26 cellular contexts compared by ENCODE assay signal in genomic region chr7:132573237-132573636, GRCh38. TPM values are rescaled to one million over a fixed set of nuclear protein-coding genes. Genes with fewer than 3 reads are reported as not detected.
A peak's percentile ranks its signal among the peaks of the same experiment; 100 is the strongest.
DNase-seq lines count a peak whose midpoint lies in the region; ATAC-seq and TF ChIP-seq lines count a peak whose summit lies in the region.
"Had no signal": no experiment of that assay in that cellular context is flagged by ENCODE, and none has a peak within 500 bp of the region (broad histone marks: within the 10 kb centered on the region; RNA-seq: fewer than 3 reads in every experiment).

No MANE protein-coding gene starts in this region.

- POLR2A ChIA-PET in WTC11 (lab: Charles Lee): no interaction called here

- no peaks in the 10 kb centered on the region for H3K9me3 Mint-ChIP-seq in WTC11
- H3K9me3 Mint-ChIP-seq in glutamatergic neuron (ENCODE audit: unreplicated experiment): peaks cover 6% of the 10 kb centered on the region
- no peaks in the 10 kb centered on the region for H3K9me3 Mint-ChIP-seq in nephron progenitor cell
- no peaks in the 10 kb centered on the region for H3K9me3 Mint-ChIP-seq in activated T-cell treated with anti-CD3 and anti-CD28 coated beads, Interleukin-2, amount 50 U/mL, for 4 hours
- H3K9me3 Mint-ChIP-seq: activated CD4-positive, alpha-beta memory T cell treated with anti-CD3 and anti-CD28 coated beads for 36 hours had no signal

- H3K9me3 ChIP-seq in HUES48 (ENCODE audit: control insufficient read depth, insufficient read depth, low read length): no peaks in the 10 kb centered on the region
- H3K9me3 ChIP-seq: BLaER1 treated with 17β-estradiol and CSF1 and Interleukin-3, amounts not matched to agents 10 nM and 100 nM; esophagus squamous epithelium; right lobe of liver had no signal

- H3K4me3 ChIP-seq in HUES48 (ENCODE audit: low read depth, low read length): peak overlapping the region; percentile 39; the same call in 1 of the 2 replicates
- H3K4me3 ChIP-seq: BLaER1 treated with 17β-estradiol and CSF1 and Interleukin-3, amounts not matched to agents 10 nM and 100 nM; hepatocyte; right lobe of liver had no signal

- H3K36me3 Mint-ChIP-seq in WTC11: no peaks in the 10 kb centered on the region
- H3K36me3 Mint-ChIP-seq in glutamatergic neuron (ENCODE audit: unreplicated experiment): no peaks in the 10 kb centered on the region
- no peaks in the 10 kb centered on the region for H3K36me3 Mint-ChIP-seq in nephron progenitor cell (ENCODE audit: low read depth)
- H3K36me3 Mint-ChIP-seq in activated T-cell treated with anti-CD3 and anti-CD28 coated beads, Interleukin-2, amount 50 U/mL, for 4 hours (ENCODE audit: insufficient read depth): no peaks in the 10 kb centered on the region
- H3K36me3 Mint-ChIP-seq: activated CD4-positive, alpha-beta memory T cell treated with anti-CD3 and anti-CD28 coated beads for 36 hours had no signal

- CTCF ChIA-PET in WTC11 (lab: Charles Lee): interaction anchor here (1.1 to 3.2 kb wide), 4 partner anchors 7 to 255 kb away, joined by 6 to 9 read pairs (median 6); no protein-coding TSS in a partner anchor

- no peak overlapping the region for H3K27ac ChIP-seq in HUES48 (ENCODE audit: low read depth, low read length)
- H3K27ac ChIP-seq: BLaER1 treated with 17β-estradiol and CSF1 and Interleukin-3, amounts not matched to agents 10 nM and 100 nM; esophagus squamous epithelium; hepatocyte; right lobe of liver had no signal

- H3K4me1 Mint-ChIP-seq in WTC11: peaks cover 53% of the 10 kb centered on the region
- peaks cover 18% of the 10 kb centered on the region for H3K4me1 Mint-ChIP-seq in glutamatergic neuron (ENCODE audit: low read depth, unreplicated experiment)
- H3K4me1 Mint-ChIP-seq in nephron progenitor cell: peaks cover 32% of the 10 kb centered on the region
- peaks cover 23% of the 10 kb centered on the region for H3K4me1 Mint-ChIP-seq in activated T-cell treated with anti-CD3 and anti-CD28 coated beads, Interleukin-2, amount 50 U/mL, for 4 hours (ENCODE audit: low read depth)

- ATAC-seq in WTC11: no peak
- no peak for ATAC-seq in activated T-cell treated with anti-CD3 and anti-CD28 coated beads, Interleukin-2, amount 50 U/mL, for 4 hours
- ATAC-seq: right lobe of liver had no signal

- H3K27ac Mint-ChIP-seq in WTC11: no peak overlapping the region
- H3K27ac Mint-ChIP-seq in glutamatergic neuron (ENCODE audit: unreplicated experiment): no peak overlapping the region
- no peak overlapping the region for H3K27ac Mint-ChIP-seq in nephron progenitor cell
- H3K27ac Mint-ChIP-seq: activated CD4-positive, alpha-beta memory T cell treated with anti-CD3 and anti-CD28 coated beads for 36 hours; progenitor cell of endocrine pancreas had no signal

- H3K27me3 Mint-ChIP-seq in WTC11 (ENCODE audit: low read depth): peaks cover 77% of the 10 kb centered on the region
- H3K27me3 Mint-ChIP-seq in glutamatergic neuron (ENCODE audit: unreplicated experiment): peaks cover 27% of the 10 kb centered on the region
- peaks cover 91% of the 10 kb centered on the region for H3K27me3 Mint-ChIP-seq in nephron progenitor cell (ENCODE audit: low read depth, poor library complexity)
- peaks cover 71% of the 10 kb centered on the region for H3K27me3 Mint-ChIP-seq in activated T-cell treated with anti-CD3 and anti-CD28 coated beads, Interleukin-2, amount 50 U/mL, for 4 hours (ENCODE audit: low read depth)

- no peak for DNase-seq in WTC11 (ENCODE audit: low spot score)
- DNase-seq in glutamatergic neuron: no peak
- DNase-seq in nephron progenitor cell: no peak
- no peak for DNase-seq in activated T-cell treated with anti-CD3 and anti-CD28 coated beads for 4 hours
- no peak for DNase-seq in DMS 273 (lab: John Stamatoyannopoulos, UW; ENCODE audit: unreplicated experiment)
- DNase-seq in activated T-cell treated with anti-CD3 and anti-CD28 coated beads, Interleukin-2, amount 50 U/mL, for 4 hours: no peak
- DNase-seq: activated CD4-positive, alpha-beta memory T cell treated with anti-CD3 and anti-CD28 coated beads for 36 hours; activated effector memory CD4-positive, alpha-beta T cell treated with anti-CD3 and anti-CD28 coated beads, Interleukin-2, amount 50 U/mL, for 16 hours; DND-41; esophagus squamous epithelium; islet precursor cell; KG1; midbrain; MM.1S; NCI-H2081 treated with DMSO at 0.1 percent for 48 hours; NCI-H345; right lobe of liver; SIG-M5; stimulated activated CD4-positive, alpha-beta T cell treated with anti-CD3 and anti-CD28 coated beads, Interleukin-12 subunit alpha, Interleukin-12 subunit beta, amount 100 ng/mL, for 4 hours; stimulated activated CD4-positive, alpha-beta T cell treated with anti-CD3 and anti-CD28 coated beads, Interleukin-4, amount 100 ng/mL, for 1 hour; substantia nigra; SW 1271 had no signal

- H3K4me1 ChIP-seq in HUES48 (ENCODE audit: control insufficient read depth, insufficient read depth, low read length): peaks cover 40% of the 10 kb centered on the region

- no peaks in the 10 kb centered on the region for H3K36me3 ChIP-seq in HUES48 (ENCODE audit: control insufficient read depth, insufficient read depth, low read length)
- H3K36me3 ChIP-seq: BLaER1 treated with 17β-estradiol and CSF1 and Interleukin-3, amounts not matched to agents 10 nM and 100 nM; esophagus squamous epithelium; right lobe of liver had no signal

- peaks cover 95% of the 10 kb centered on the region for H3K27me3 ChIP-seq in HUES48 (ENCODE audit: control insufficient read depth, insufficient read depth, low read length)
- H3K27me3 ChIP-seq: right lobe of liver had no signal

- H3K9ac ChIP-seq in HUES48 (ENCODE audit: low read depth, low read length): no peak overlapping the region
- H3K9ac ChIP-seq: BLaER1 treated with 17β-estradiol and CSF1 and Interleukin-3, amounts not matched to agents 10 nM and 100 nM had no signal

- TF ChIP-seq CTCF in WTC11 (IDR thresholded peaks at IDR 0.05) (no peak), glutamatergic neuron (IDR thresholded peaks at IDR 0.05; ENCODE audit: partially characterized antibody, unreplicated experiment) (no peak), nephron progenitor cell (IDR thresholded peaks at IDR 0.05) (no peak)

- peak overlapping the region; percentile 68 for H3K4me3 Mint-ChIP-seq in WTC11
- peak overlapping the region; percentile 76 for H3K4me3 Mint-ChIP-seq in glutamatergic neuron (ENCODE audit: unreplicated experiment)
- H3K4me3 Mint-ChIP-seq in nephron progenitor cell: peak overlapping the region; percentile 30
- no peak overlapping the region for H3K4me3 Mint-ChIP-seq in activated T-cell treated with anti-CD3 and anti-CD28 coated beads, Interleukin-2, amount 50 U/mL, for 4 hours
- H3K4me3 Mint-ChIP-seq: activated CD4-positive, alpha-beta memory T cell treated with anti-CD3 and anti-CD28 coated beads for 36 hours had no signal

TF ChIP-seq in WTC11, 78 proteins besides CTCF, POLR2A, EP300 and RAD21 (continues in another document):
- TF ChIP-seq GTF2I (CRISPR knock-in tag; conservative IDR thresholded peaks at IDR 0.05): no peak
- TF ChIP-seq, protein P1, sequence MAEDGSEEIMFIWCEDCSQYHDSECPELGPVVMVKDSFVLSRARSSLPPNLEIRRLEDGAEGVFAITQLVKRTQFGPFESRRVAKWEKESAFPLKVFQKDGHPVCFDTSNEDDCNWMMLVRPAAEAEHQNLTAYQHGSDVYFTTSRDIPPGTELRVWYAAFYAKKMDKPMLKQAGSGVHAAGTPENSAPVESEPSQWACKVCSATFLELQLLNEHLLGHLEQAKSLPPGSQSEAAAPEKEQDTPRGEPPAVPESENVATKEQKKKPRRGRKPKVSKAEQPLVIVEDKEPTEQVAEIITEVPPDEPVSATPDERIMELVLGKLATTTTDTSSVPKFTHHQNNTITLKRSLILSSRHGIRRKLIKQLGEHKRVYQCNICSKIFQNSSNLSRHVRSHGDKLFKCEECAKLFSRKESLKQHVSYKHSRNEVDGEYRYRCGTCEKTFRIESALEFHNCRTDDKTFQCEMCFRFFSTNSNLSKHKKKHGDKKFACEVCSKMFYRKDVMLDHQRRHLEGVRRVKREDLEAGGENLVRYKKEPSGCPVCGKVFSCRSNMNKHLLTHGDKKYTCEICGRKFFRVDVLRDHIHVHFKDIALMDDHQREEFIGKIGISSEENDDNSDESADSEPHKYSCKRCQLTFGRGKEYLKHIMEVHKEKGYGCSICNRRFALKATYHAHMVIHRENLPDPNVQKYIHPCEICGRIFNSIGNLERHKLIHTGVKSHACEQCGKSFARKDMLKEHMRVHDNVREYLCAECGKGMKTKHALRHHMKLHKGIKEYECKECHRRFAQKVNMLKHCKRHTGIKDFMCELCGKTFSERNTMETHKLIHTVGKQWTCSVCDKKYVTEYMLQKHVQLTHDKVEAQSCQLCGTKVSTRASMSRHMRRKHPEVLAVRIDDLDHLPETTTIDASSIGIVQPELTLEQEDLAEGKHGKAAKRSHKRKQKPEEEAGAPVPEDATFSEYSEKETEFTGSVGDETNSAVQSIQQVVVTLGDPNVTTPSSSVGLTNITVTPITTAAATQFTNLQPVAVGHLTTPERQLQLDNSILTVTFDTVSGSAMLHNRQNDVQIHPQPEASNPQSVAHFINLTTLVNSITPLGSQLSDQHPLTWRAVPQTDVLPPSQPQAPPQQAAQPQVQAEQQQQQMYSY (CRISPR knock-in tag; IDR thresholded peaks at IDR 0.05): no peak
- no peak for TF ChIP-seq JAZF1 (CRISPR knock-in tag; IDR thresholded peaks at IDR 0.05)
- no peak for TF ChIP-seq ATF1 (CRISPR knock-in tag; IDR thresholded peaks at IDR 0.05)
- TF ChIP-seq, protein P2, sequence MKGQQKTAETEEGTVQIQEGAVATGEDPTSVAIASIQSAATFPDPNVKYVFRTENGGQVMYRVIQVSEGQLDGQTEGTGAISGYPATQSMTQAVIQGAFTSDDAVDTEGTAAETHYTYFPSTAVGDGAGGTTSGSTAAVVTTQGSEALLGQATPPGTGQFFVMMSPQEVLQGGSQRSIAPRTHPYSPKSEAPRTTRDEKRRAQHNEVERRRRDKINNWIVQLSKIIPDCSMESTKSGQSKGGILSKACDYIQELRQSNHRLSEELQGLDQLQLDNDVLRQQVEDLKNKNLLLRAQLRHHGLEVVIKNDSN (CRISPR knock-in tag; IDR thresholded peaks at IDR 0.05): no peak
- TF ChIP-seq ZNF396 (CRISPR knock-in tag; IDR thresholded peaks at IDR 0.05; ENCODE audit: borderline replicate concordance): no peak
- no peak for TF ChIP-seq ZNF671 (CRISPR knock-in tag; IDR thresholded peaks at IDR 0.05)
- TF ChIP-seq, protein P3, sequence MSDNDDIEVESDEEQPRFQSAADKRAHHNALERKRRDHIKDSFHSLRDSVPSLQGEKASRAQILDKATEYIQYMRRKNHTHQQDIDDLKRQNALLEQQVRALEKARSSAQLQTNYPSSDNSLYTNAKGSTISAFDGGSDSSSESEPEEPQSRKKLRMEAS (CRISPR knock-in tag; IDR thresholded peaks at IDR 0.05): no peak

RNA-seq across cellular contexts. Expression of gene PLXNA4, which starts 3.0 kb away (rescaled TPM):
- total RNA-seq in WTC11 (2021) (0.41 to 0.81 TPM (median 0.46 TPM) in 3 replicates), glutamatergic neuron (ENCODE audit: unreplicated experiment) (16.2 TPM)
- total RNA-seq in activated T-cell treated with anti-CD3 and anti-CD28 coated beads, Interleukin-2, amount 50 U/mL, for 4 hours: under 1 TPM; 0.08 to 0.38 (median 0.08) TPM
